Comparison of ENCODE assay signal across 27 cellular contexts in the genomic region with DNA sequence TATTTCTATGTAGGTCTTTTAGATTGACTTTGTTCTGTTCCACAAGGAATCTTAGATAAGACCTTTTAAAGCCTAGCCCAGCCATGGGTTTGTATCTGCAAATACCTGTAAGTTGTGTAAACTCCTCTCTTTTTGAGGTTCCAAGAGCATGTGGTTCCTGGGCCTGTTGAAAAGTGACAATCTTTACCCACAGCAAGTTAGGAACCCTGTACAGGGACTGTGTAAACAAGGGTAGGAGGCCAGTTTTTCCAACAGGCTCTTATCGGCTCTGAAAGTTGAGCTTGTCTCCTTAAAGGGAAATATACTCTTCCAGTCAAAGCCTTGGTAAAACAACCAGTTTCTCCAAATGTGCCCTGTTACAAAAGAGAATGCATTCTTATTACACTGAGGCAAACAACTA. TPM values are rescaled to one million over a fixed set of nuclear protein-coding genes. Genes with fewer than 3 reads are reported as not detected.
"Had no signal": no experiment of that assay in that cellular context is flagged by ENCODE, and none has a peak within 500 bp of the region (broad histone marks: within the 10 kb centered on the region; RNA-seq: fewer than 3 reads in every experiment).

No MANE protein-coding gene starts in this region.

- H3K4me3 Mint-ChIP-seq: activated CD4-positive, alpha-beta memory T cell treated with anti-CD3 and anti-CD28 coated beads, Interleukin-2, amount 10 ng/mL, durations not matched to agents 7 days and 5 days; activated CD4-positive, alpha-beta T cell treated with anti-CD3 and anti-CD28 coated beads, Interleukin-2, amount 10 ng/mL, durations not matched to agents 24 days and 14 days; activated CD8-positive, alpha-beta memory T cell treated with anti-CD3 and anti-CD28 coated beads, Interleukin-2, amount 10 ng/mL, durations not matched to agents 7 days and 5 days; memory B cell; natural killer cell; stimulated activated effector memory CD8-positive, alpha-beta T cell treated with anti-CD3 and anti-CD28 coated beads, Interleukin-12 subunit alpha, Interleukin-12 subunit beta, amount 100 ng/mL, for 72 hours; stimulated activated naive CD8-positive, alpha-beta T cell treated with anti-CD3 and anti-CD28 coated beads, Interleukin-15, Interleukin-2, amounts not matched to agents 100 ng/mL and 50 ng/mL, for 24 hours; T-helper 1 cell treated with Interleukin-12 subunit alpha and Interleukin-12 subunit beta and Interleukin-4 antibody, amounts not matched to agents 30 μg/mL and 1 μg/mL, for 36 hours had no signal

- H3K36me3 ChIP-seq: colonic mucosa, WERI-Rb-1 had no signal

- ATAC-seq: activated CD4-positive, CD25-positive, alpha-beta regulatory T cell treated with anti-CD3 and anti-CD28 coated beads, Interleukin-2, amount 50 U/mL, for 24 hours; activated CD8-positive, alpha-beta memory T cell treated with anti-CD3 and anti-CD28 coated beads, Interleukin-2, amount 10 ng/mL, durations not matched to agents 7 days and 5 days; activated naive CD4-positive, alpha-beta T cell treated with anti-CD3 and anti-CD28 coated beads, Interleukin-2, amount 50 U/mL, for 72 hours; natural killer cell; sciatic nerve; stimulated activated effector memory CD8-positive, alpha-beta T cell treated with anti-CD3 and anti-CD28 coated beads, Interleukin-12 subunit alpha, Interleukin-12 subunit beta, amount 100 ng/mL, for 72 hours had no signal

- H3K27ac Mint-ChIP-seq: activated CD4-positive, alpha-beta memory T cell treated with anti-CD3 and anti-CD28 coated beads, Interleukin-2, amount 10 ng/mL, durations not matched to agents 7 days and 5 days; activated CD4-positive, alpha-beta T cell treated with anti-CD3 and anti-CD28 coated beads, Interleukin-2, amount 10 ng/mL, durations not matched to agents 24 days and 14 days; activated CD8-positive, alpha-beta memory T cell treated with anti-CD3 and anti-CD28 coated beads, Interleukin-2, amount 10 ng/mL, durations not matched to agents 7 days and 5 days; activated naive CD4-positive, alpha-beta T cell treated with anti-CD3 and anti-CD28 coated beads, Interleukin-2, amount 50 U/mL, for 72 hours; activated T-helper 2 cell treated with anti-CD3 and anti-CD28 coated beads, Interferon-gamma antibody, Interleukin-2, Interleukin-4, amounts not matched to agents 10 μg/mL and 5 μg/mL and 100 μg/mL, durations not matched to agents 14 hours and 24 hours and 36 hours; memory B cell; natural killer cell; stimulated activated effector memory CD8-positive, alpha-beta T cell treated with anti-CD3 and anti-CD28 coated beads, Interleukin-12 subunit alpha, Interleukin-12 subunit beta, amount 100 ng/mL, for 72 hours; stimulated activated naive CD8-positive, alpha-beta T cell treated with anti-CD3 and anti-CD28 coated beads, Interleukin-15, Interleukin-2, amounts not matched to agents 100 ng/mL and 50 ng/mL, for 24 hours; T-helper 1 cell treated with Interleukin-12 subunit alpha and Interleukin-12 subunit beta and Interleukin-4 antibody, amounts not matched to agents 30 μg/mL and 1 μg/mL, for 36 hours had no signal

- H3K9ac ChIP-seq: SK-N-SH had no signal

- H3K4me2 ChIP-seq: SK-N-SH had no signal

- H3K27ac ChIP-seq: colonic mucosa, epithelial cell of prostate, skin epidermis, WERI-Rb-1 had no signal

- H3K36me3 Mint-ChIP-seq: activated CD8-positive, alpha-beta memory T cell treated with anti-CD3 and anti-CD28 coated beads, Interleukin-2, amount 10 ng/mL, durations not matched to agents 7 days and 5 days; memory B cell; stimulated activated effector memory CD8-positive, alpha-beta T cell treated with anti-CD3 and anti-CD28 coated beads, Interleukin-12 subunit alpha, Interleukin-12 subunit beta, amount 100 ng/mL, for 72 hours had no signal

- H3K4me1 Mint-ChIP-seq: activated CD4-positive, alpha-beta memory T cell treated with anti-CD3 and anti-CD28 coated beads, Interleukin-2, amount 10 ng/mL, durations not matched to agents 7 days and 5 days; activated CD4-positive, alpha-beta T cell treated with anti-CD3 and anti-CD28 coated beads, Interleukin-2, amount 10 ng/mL, durations not matched to agents 24 days and 14 days; activated CD8-positive, alpha-beta memory T cell treated with anti-CD3 and anti-CD28 coated beads, Interleukin-2, amount 10 ng/mL, durations not matched to agents 7 days and 5 days; memory B cell; natural killer cell; stimulated activated effector memory CD8-positive, alpha-beta T cell treated with anti-CD3 and anti-CD28 coated beads, Interleukin-12 subunit alpha, Interleukin-12 subunit beta, amount 100 ng/mL, for 72 hours had no signal

- H3K9me3 Mint-ChIP-seq: activated CD4-positive, alpha-beta T cell treated with anti-CD3 and anti-CD28 coated beads, Interleukin-2, amount 10 ng/mL, durations not matched to agents 24 days and 14 days had no signal

- H3K27me3 ChIP-seq: colonic mucosa had no signal

- H3K4me3 ChIP-seq: colonic mucosa, skin epidermis had no signal

- DNase-seq: activated CD4-positive, alpha-beta memory T cell treated with anti-CD3 and anti-CD28 coated beads, Interleukin-2, amount 10 ng/mL, durations not matched to agents 7 days and 5 days; activated CD4-positive, alpha-beta T cell treated with anti-CD3 and anti-CD28 coated beads, Interleukin-2, amount 10 ng/mL, durations not matched to agents 24 days and 14 days; activated CD8-positive, alpha-beta memory T cell treated with anti-CD3 and anti-CD28 coated beads, Interleukin-2, amount 10 ng/mL, durations not matched to agents 7 days and 5 days; activated naive CD4-positive, alpha-beta T cell; activated T-cell treated with anti-CD3 and anti-CD28 coated beads, Interleukin-2, amount 50 U/mL, for 48 hours; cerebellar nuclear complex; colonic mucosa; effector CD8-positive, alpha-beta T cell; islet precursor cell; natural killer cell; SK-N-SH; stimulated activated CD4-positive, alpha-beta T cell treated with anti-CD3 and anti-CD28 coated beads, Interleukin-4, amount 100 ng/mL, for 24 hours; substantia nigra; SW 1271; T1000; WERI-Rb-1 had no signal

- H3K27me3 Mint-ChIP-seq: activated CD4-positive, alpha-beta memory T cell treated with anti-CD3 and anti-CD28 coated beads, Interleukin-2, amount 10 ng/mL, durations not matched to agents 7 days and 5 days; activated CD4-positive, alpha-beta T cell treated with anti-CD3 and anti-CD28 coated beads, Interleukin-2, amount 10 ng/mL, durations not matched to agents 24 days and 14 days; activated CD8-positive, alpha-beta memory T cell treated with anti-CD3 and anti-CD28 coated beads, Interleukin-2, amount 10 ng/mL, durations not matched to agents 7 days and 5 days; memory B cell; stimulated activated naive CD8-positive, alpha-beta T cell treated with anti-CD3 and anti-CD28 coated beads, Interleukin-15, Interleukin-2, amounts not matched to agents 100 ng/mL and 50 ng/mL, for 24 hours had no signal

- H3K4me1 ChIP-seq: colonic mucosa had no signal

- H3K9me3 ChIP-seq: colonic mucosa, SK-N-SH had no signal

RNA-seq across cellular contexts. Expression of gene ASXL3, which starts 15.3 kb away (rescaled TPM):
- total RNA-seq: activated CD4-positive, alpha-beta memory T cell treated with anti-CD3 and anti-CD28 coated beads, Interleukin-2, amount 10 ng/mL, durations not matched to agents 7 days and 5 days; activated CD4-positive, alpha-beta T cell treated with anti-CD3 and anti-CD28 coated beads, Interleukin-2, amount 10 ng/mL, durations not matched to agents 24 days and 14 days; activated CD8-positive, alpha-beta memory T cell treated with anti-CD3 and anti-CD28 coated beads, Interleukin-2, amount 10 ng/mL, durations not matched to agents 7 days and 5 days; activated naive CD4-positive, alpha-beta T cell treated with anti-CD3 and anti-CD28 coated beads, Interleukin-2, amount 50 U/mL, for 72 hours; activated T-helper 2 cell treated with anti-CD3 and anti-CD28 coated beads, Interferon-gamma antibody, Interleukin-2, Interleukin-4, amounts not matched to agents 10 μg/mL and 5 μg/mL and 100 μg/mL, durations not matched to agents 14 hours and 24 hours and 36 hours; natural killer cell; osteoblast had no signal
- polyA plus RNA-seq: SK-N-SH had no signal
